2 cellular contexts compared by ENCODE assay signal in genomic region chr22:17098379-17098819, GRCh38.
TF ChIP-seq lines count a peak whose summit lies in the region.

No MANE protein-coding gene starts in this region.

TF ChIP-seq in K562, 482 proteins besides CTCF, POLR2A, EP300 and RAD21 (continues in another document):
- TF ChIP-seq TAF15 (IDR thresholded peaks at IDR 0.05; ENCODE audit: low read depth, low read length) (no peak), NR2C2 (CRISPR knock-in tag; IDR thresholded peaks at IDR 0.05) (no peak), NR2C2 (tag; IDR thresholded peaks at IDR 0.05) (no peak), HDAC3 (IDR thresholded peaks at IDR 0.05; ENCODE audit: borderline replicate concordance, partially characterized antibody) (no peak), ZBTB8A (IDR thresholded peaks at IDR 0.05; ENCODE audit: partially characterized antibody) (no peak), IFI16 (CRISPR knock-in tag; IDR thresholded peaks at IDR 0.05) (no peak), CBX8 (IDR thresholded peaks at IDR 0.05; ENCODE audit: borderline replicate concordance, extremely low read depth, low read depth, low read length, poor library complexity, severe bottlenecking) (no peak), ETV5 (CRISPR knock-in tag; IDR thresholded peaks at IDR 0.05; ENCODE audit: low read depth) (0 out of 2 replicates have a peak, but pooled peaks have one; percentile 30), RBFOX2 (IDR thresholded peaks at IDR 0.05; ENCODE audit: low read depth, low read length) (no peak), KLF1 (tag; IDR thresholded peaks at IDR 0.05) (peak; percentile 82; the same call in 1 of the 2 replicates), RNF2 (IDR thresholded peaks at IDR 0.05) (peak; percentile 53; the same call in 1 of the 2 replicates), CEBPG (CRISPR knock-in tag; IDR thresholded peaks at IDR 0.05) (no peak), CEBPG (tag; conservative IDR thresholded peaks at IDR 0.05 in 1 of 2, IDR thresholded peaks at IDR 0.05 in 1 of 2) (peak; percentile 45 to 61; a peak in 3 of 4 replicates), CCAR2 (IDR thresholded peaks at IDR 0.05; ENCODE audit: low read depth, low read length) (no peak), TEAD4 (IDR thresholded peaks at IDR 0.05; ENCODE audit: low read length) (peak; percentile 31; the same call in 1 of the 2 replicates), TEAD4 (CRISPR knock-in tag; IDR thresholded peaks at IDR 0.05; ENCODE audit: borderline replicate concordance) (no peak), BRD4 (IDR thresholded peaks at IDR 0.05) (no peak), CREB1 (IDR thresholded peaks at IDR 0.05) (no peak), CREB1 (CRISPR knock-in tag; IDR thresholded peaks at IDR 0.05) (no peak), CREB5 (CRISPR knock-in tag; IDR thresholded peaks at IDR 0.05) (no peak), HCFC1 (IDR thresholded peaks at IDR 0.05; ENCODE audit: low read depth, low read length) (no peak), ZNF316 (IDR thresholded peaks at IDR 0.05) (no peak), KDM1A (IDR thresholded peaks at IDR 0.05) (peak in 1 of 2 experiments; percentile 13; a peak in 2 of 4 replicates), CBFA2T3 (IDR thresholded peaks at IDR 0.05) (peak; percentile 49), FOSL1 (tag; conservative IDR thresholded peaks at IDR 0.05) (peak; percentile 48; the same call in 1 of the 2 replicates), HMG20A (CRISPR knock-in tag; conservative IDR thresholded peaks at IDR 0.05) (no peak), ZNF277 (CRISPR knock-in tag; IDR thresholded peaks at IDR 0.05; ENCODE audit: borderline replicate concordance) (no peak), SNIP1 (IDR thresholded peaks at IDR 0.05; ENCODE audit: low read depth) (no peak), ZNF197 (CRISPR knock-in tag; IDR thresholded peaks at IDR 0.05; ENCODE audit: low read depth) (no peak), ILK (tag; IDR thresholded peaks at IDR 0.05; ENCODE audit: borderline replicate concordance, low read depth) (no peak), ILF3 (IDR thresholded peaks at IDR 0.05; ENCODE audit: borderline replicate concordance) (no peak), THRA (IDR thresholded peaks at IDR 0.05) (no peak), ZNF280A (IDR thresholded peaks at IDR 0.05; ENCODE audit: low read depth, partially characterized antibody) (no peak), LEF1 (IDR thresholded peaks at IDR 0.05) (no peak), ZNF75A (CRISPR knock-in tag; IDR thresholded peaks at IDR 0.05) (no peak), TCF3 (CRISPR knock-in tag; IDR thresholded peaks at IDR 0.05) (peak; percentile 40), HNRNPUL1 (IDR thresholded peaks at IDR 0.05; ENCODE audit: low read length) (no peak), ZNF3 (CRISPR knock-in tag; IDR thresholded peaks at IDR 0.05) (no peak), ZNF79 (CRISPR knock-in tag; IDR thresholded peaks at IDR 0.05; ENCODE audit: low read depth) (no peak), NR1H2 (CRISPR knock-in tag; IDR thresholded peaks at IDR 0.05) (no peak), SREBF2 (CRISPR knock-in tag; IDR thresholded peaks at IDR 0.05) (no peak), FOXJ3 (CRISPR knock-in tag; IDR thresholded peaks at IDR 0.05) (no peak)

TF ChIP-seq in GM23338, 12 proteins besides CTCF, POLR2A, EP300 and RAD21:
- no peak for TF ChIP-seq JUNB (IDR thresholded peaks at IDR 0.05; ENCODE audit: unreplicated experiment)
- no peak for TF ChIP-seq ETS1 (IDR thresholded peaks at IDR 0.05)
- no peak for TF ChIP-seq ZNF331 (CRISPR knock-in tag; IDR thresholded peaks at IDR 0.05; ENCODE audit: low read depth)
- no peak for TF ChIP-seq POLR2AphosphoS5 (IDR thresholded peaks at IDR 0.05; ENCODE audit: low read depth)
- no peak for TF ChIP-seq ZNF462 (CRISPR knock-in tag; IDR thresholded peaks at IDR 0.05)
- TF ChIP-seq EZH2phosphoT487 (IDR thresholded peaks at IDR 0.05; ENCODE audit: unreplicated experiment): no peak
- TF ChIP-seq ZNF114 (CRISPR knock-in tag; IDR thresholded peaks at IDR 0.05): no peak
- no peak for TF ChIP-seq STAT1 (IDR thresholded peaks at IDR 0.05; ENCODE audit: unreplicated experiment)
- TF ChIP-seq CREB1 (CRISPR knock-in tag; IDR thresholded peaks at IDR 0.05; ENCODE audit: low read depth): no peak
- TF ChIP-seq EZH2 (IDR thresholded peaks at IDR 0.05; ENCODE audit: low read depth, unreplicated experiment): no peak
- TF ChIP-seq NANOG (IDR thresholded peaks at IDR 0.05; ENCODE audit: borderline replicate concordance): no peak
- TF ChIP-seq REST (IDR thresholded peaks at IDR 0.05; ENCODE audit: unreplicated experiment): no peak
